11 cellular contexts compared by ENCODE assay signal in genomic region chr6:7587631-7588100, GRCh38. TPM values are rescaled to one million over a fixed set of nuclear protein-coding genes. Genes with fewer than 3 reads are reported as not detected.
DNase-seq lines count a peak whose midpoint lies in the region; ATAC-seq, FAIRE-seq and TF ChIP-seq lines count a peak whose summit lies in the region.
"Had no signal": no experiment of that assay in that cellular context is flagged by ENCODE, and none has a peak within 500 bp of the region (broad histone marks: within the 10 kb centered on the region; RNA-seq: fewer than 3 reads in every experiment).

No MANE protein-coding gene starts in this region.

- no peak overlapping the region for H2AFZ ChIP-seq in astrocyte (ENCODE audit: low read depth, low read length)

- H3K9ac ChIP-seq in astrocyte (ENCODE audit: low read length), result no peak overlapping the region

- H3K4me3 ChIP-seq in astrocyte (ENCODE audit: insufficient read depth, low read depth, low read length), result no peak overlapping the region

- intact Hi-C loops in natural killer cell (cut with micrococcal nuclease), result no loop called here
- intact Hi-C loops in activated CD4-positive, alpha-beta T cell treated with anti-CD3 and anti-CD28 coated beads for 36 hours (cut with DNase I, micrococcal nuclease), result no loop called here

- peaks cover 12 to 21% of the 10 kb centered on the region in 2 donors for H3K27me3 Mint-ChIP-seq in natural killer cell (ENCODE audit: low read depth in 2 of 2)
- peaks cover 4 to 9% of the 10 kb centered on the region in 2 donors for H3K27me3 Mint-ChIP-seq in natural killer cell treated with Interleukin-12 subunit alpha and Interleukin-12 subunit beta and Interleukin-15 and Interleukin-18, amount 100 ng/mL, for 72 hours
- no peaks in the 10 kb centered on the region for H3K27me3 Mint-ChIP-seq in astrocyte (ENCODE audit: low read depth, unreplicated experiment)
- no peaks in the 10 kb centered on the region for H3K27me3 Mint-ChIP-seq in type B pancreatic cell
- no peaks in the 10 kb centered on the region for H3K27me3 Mint-ChIP-seq in activated CD4-positive, alpha-beta T cell treated with anti-CD3 and anti-CD28 coated beads for 36 hours

- H3K27ac Mint-ChIP-seq in natural killer cell (no peak overlapping the region), astrocyte (ENCODE audit: unreplicated experiment) (peak overlapping the region; percentile 66), type B pancreatic cell (peak overlapping the region; percentile 88)
- no peak overlapping the region for H3K27ac Mint-ChIP-seq in natural killer cell treated with Interleukin-12 subunit alpha and Interleukin-12 subunit beta and Interleukin-15 and Interleukin-18, amount 100 ng/mL, for 72 hours
- H3K27ac Mint-ChIP-seq in activated CD4-positive, alpha-beta T cell treated with anti-CD3 and anti-CD28 coated beads for 36 hours, result no peak overlapping the region

- peaks cover 15% of the 10 kb centered on the region for H3K4me1 ChIP-seq in astrocyte (ENCODE audit: insufficient read depth, low read length)

- FAIRE-seq in astrocyte (lab: Jason Lieb, UNC), result no peak
- FAIRE-seq: TTC549 had no signal

- peaks cover 28% of the 10 kb centered on the region for H4K20me1 ChIP-seq in astrocyte (ENCODE audit: insufficient read depth, low read length)

- H3K27me3 ChIP-seq in astrocyte (ENCODE audit: insufficient read depth, low read length), result no peaks in the 10 kb centered on the region

- POLR2A ChIA-PET in activated CD4-positive, alpha-beta T cell treated with anti-CD3 and anti-CD28 coated beads for 36 hours (lab: Charles Lee), result interaction anchor here (0.6 kb wide), 2 partner anchors 10 to 307 kb away, joined by 3 to 12 read pairs; no protein-coding TSS in a partner anchor

- H3K9me3 ChIP-seq in astrocyte (ENCODE audit: insufficient read depth, low read depth, low read length), result no peaks in the 10 kb centered on the region

- DNase-seq in natural killer cell (no peak), astrocyte (ENCODE audit: low read depth) (peak; percentile 34), hepatic stellate cell (ENCODE audit: low spot score) (peak; percentile 14), type B pancreatic cell (ENCODE audit: extremely low spot score, unreplicated experiment) (no peak), NCI-H2196 treated with DMSO at 0.1 percent for 48 hours (lab: John Stamatoyannopoulos, UW; ENCODE audit: unreplicated experiment) (no peak)
- DNase-seq in natural killer cell treated with Interleukin-12 subunit alpha and Interleukin-12 subunit beta and Interleukin-15 and Interleukin-18, amount 100 ng/mL, for 72 hours (ENCODE audit: low spot score), result no peak
- DNase-seq in activated CD4-positive, alpha-beta T cell treated with anti-CD3 and anti-CD28 coated beads for 36 hours, result no peak
- DNase-seq: NCI-H1694 had no signal

- H3K4me1 Mint-ChIP-seq in natural killer cell, result peaks cover 31 to 34% of the 10 kb centered on the region in 2 donors
- H3K4me1 Mint-ChIP-seq in natural killer cell treated with Interleukin-12 subunit alpha and Interleukin-12 subunit beta and Interleukin-15 and Interleukin-18, amount 100 ng/mL, for 72 hours (ENCODE audit: low read depth in 2 of 2), result peaks cover 27 to 31% of the 10 kb centered on the region in 2 donors
- peaks cover 25% of the 10 kb centered on the region for H3K4me1 Mint-ChIP-seq in astrocyte (ENCODE audit: low read depth, unreplicated experiment)
- peaks cover 32% of the 10 kb centered on the region for H3K4me1 Mint-ChIP-seq in type B pancreatic cell (ENCODE audit: unreplicated experiment)
- H3K4me1 Mint-ChIP-seq in activated CD4-positive, alpha-beta T cell treated with anti-CD3 and anti-CD28 coated beads for 36 hours, result peaks cover 31% of the 10 kb centered on the region

- H3K4me3 Mint-ChIP-seq in natural killer cell, result peak overlapping the region; percentile 35
- H3K4me3 Mint-ChIP-seq in natural killer cell treated with Interleukin-12 subunit alpha and Interleukin-12 subunit beta and Interleukin-15 and Interleukin-18, amount 100 ng/mL, for 72 hours, result no peak overlapping the region
- peak overlapping the region; percentile 61 for H3K4me3 Mint-ChIP-seq in astrocyte (ENCODE audit: unreplicated experiment)
- peak overlapping the region; percentile 61 for H3K4me3 Mint-ChIP-seq in type B pancreatic cell
- H3K4me3 Mint-ChIP-seq in activated CD4-positive, alpha-beta T cell treated with anti-CD3 and anti-CD28 coated beads for 36 hours, result no peak overlapping the region
- H3K4me3 Mint-ChIP-seq: central memory CD8-positive, alpha-beta T cell had no signal

- TF ChIP-seq CTCF in natural killer cell (IDR thresholded peaks at IDR 0.05) (no peak), astrocyte (IDR thresholded peaks at IDR 0.05; ENCODE audit: insufficient read depth, low read depth, low read length) (no peak), type B pancreatic cell (conservative IDR thresholded peaks at IDR 0.05) (no peak)

- H3K27ac ChIP-seq in astrocyte (ENCODE audit: low read depth, low read length), result no peak overlapping the region

- H3K9me3 Mint-ChIP-seq in natural killer cell (no peaks in the 10 kb centered on the region), astrocyte (ENCODE audit: unreplicated experiment) (no peaks in the 10 kb centered on the region), type B pancreatic cell (no peaks in the 10 kb centered on the region)
- no peaks in the 10 kb centered on the region for H3K9me3 Mint-ChIP-seq in natural killer cell treated with Interleukin-12 subunit alpha and Interleukin-12 subunit beta and Interleukin-15 and Interleukin-18, amount 100 ng/mL, for 72 hours
- no peaks in the 10 kb centered on the region for H3K9me3 Mint-ChIP-seq in activated CD4-positive, alpha-beta T cell treated with anti-CD3 and anti-CD28 coated beads for 36 hours (ENCODE audit: low read depth)
- H3K9me3 Mint-ChIP-seq: central memory CD8-positive, alpha-beta T cell had no signal

- ATAC-seq in natural killer cell (no peak), HG03342 (IDR thresholded peaks at IDR 0.05; ENCODE audit: unreplicated experiment) (no peak)
- ATAC-seq in natural killer cell treated with Interleukin-12 subunit alpha and Interleukin-12 subunit beta and Interleukin-15 and Interleukin-18, amount 100 ng/mL, for 72 hours, result no peak
- ATAC-seq in activated CD4-positive, alpha-beta T cell treated with anti-CD3 and anti-CD28 coated beads for 36 hours, result no peak

- H3K36me3 Mint-ChIP-seq in natural killer cell (no peaks in the 10 kb centered on the region), astrocyte (ENCODE audit: low read depth, unreplicated experiment) (peaks cover 27% of the 10 kb centered on the region), type B pancreatic cell (peaks cover 25% of the 10 kb centered on the region)
- H3K36me3 Mint-ChIP-seq in natural killer cell treated with Interleukin-12 subunit alpha and Interleukin-12 subunit beta and Interleukin-15 and Interleukin-18, amount 100 ng/mL, for 72 hours, result no peaks in the 10 kb centered on the region
- H3K36me3 Mint-ChIP-seq in activated CD4-positive, alpha-beta T cell treated with anti-CD3 and anti-CD28 coated beads for 36 hours (ENCODE audit: low read depth), result peaks cover 6% of the 10 kb centered on the region

- H3K79me2 ChIP-seq in astrocyte (ENCODE audit: insufficient read depth, low read length), result peaks cover 27% of the 10 kb centered on the region

- H3K36me3 ChIP-seq in astrocyte (ENCODE audit: insufficient read depth, low read length), result peaks cover 24% of the 10 kb centered on the region

- CTCF ChIA-PET in activated CD4-positive, alpha-beta T cell treated with anti-CD3 and anti-CD28 coated beads for 36 hours (lab: Charles Lee), result interaction anchor here (0.7 to 1.3 kb wide), 2 partner anchors 27 to 53 kb away, joined by 4 to 5 read pairs; no protein-coding TSS in a partner anchor

- peak overlapping the region; percentile 12 for H3K4me2 ChIP-seq in astrocyte (ENCODE audit: low read length)

RNA-seq across cellular contexts. Expression of gene SNRNP48, which starts 2.3 kb away (rescaled TPM):
- 10 to 100 TPM; 12.3 to 17.0 (median 14.0) TPM for total RNA-seq in natural killer cell
- total RNA-seq in natural killer cell treated with Interleukin-12 subunit alpha and Interleukin-12 subunit beta and Interleukin-15 and Interleukin-18, amount 100 ng/mL, for 72 hours, result 10 to 100 TPM; 14.1 to 16.8 TPM
- total RNA-seq in astrocyte, result 10.2 and 13.1 TPM in 2 replicates
- total RNA-seq in type B pancreatic cell (ENCODE audit: low replicate concordance), result 12.4 and 21.5 TPM in 2 replicates
- 10 to 100 TPM; 19.4 to 20.9 TPM for total RNA-seq in activated CD4-positive, alpha-beta T cell treated with anti-CD3 and anti-CD28 coated beads for 36 hours

RNA-seq across cellular contexts. Expression of gene DSP, which starts 46.2 kb away (rescaled TPM):
- under 1 TPM in 2 of 3 donors, not detected in 1; 0.05 to 0.26 TPM for total RNA-seq in natural killer cell
- not detected for total RNA-seq in natural killer cell treated with Interleukin-12 subunit alpha and Interleukin-12 subunit beta and Interleukin-15 and Interleukin-18, amount 100 ng/mL, for 72 hours
- total RNA-seq in astrocyte, result 468 and 555 TPM in 2 replicates
- 210 and 517 TPM in 2 replicates for total RNA-seq in type B pancreatic cell (ENCODE audit: low replicate concordance)
- total RNA-seq in activated CD4-positive, alpha-beta T cell treated with anti-CD3 and anti-CD28 coated beads for 36 hours, result under 1 TPM; 0.05 to 0.09 TPM

Comparison
In these comparisons a context has a peak if more than half of its experiments do, and no peak if none do; other contexts are left out.
1. H3K4me3 Mint-ChIP-seq: peak in natural killer cell (single experiment), astrocyte (single experiment) and type B pancreatic cell (single experiment); none in natural killer cell treated with Interleukin-12 subunit alpha and Interleukin-12 subunit beta and Interleukin-15 and Interleukin-18, amount 100 ng/mL, for 72 hours (single experiment) and activated CD4-positive, alpha-beta T cell treated with anti-CD3 and anti-CD28 coated beads for 36 hours (single experiment).
2. DNase-seq: peak in astrocyte (single experiment) and hepatic stellate cell (single experiment); none in natural killer cell (single experiment), natural killer cell treated with Interleukin-12 subunit alpha and Interleukin-12 subunit beta and Interleukin-15 and Interleukin-18, amount 100 ng/mL, for 72 hours (single experiment), type B pancreatic cell (single experiment), activated CD4-positive, alpha-beta T cell treated with anti-CD3 and anti-CD28 coated beads for 36 hours (single experiment) and NCI-H2196 treated with DMSO at 0.1 percent for 48 hours (single experiment).
3. H3K27ac Mint-ChIP-seq: peak in astrocyte (single experiment) and type B pancreatic cell (single experiment); none in natural killer cell (0 of 2), natural killer cell treated with Interleukin-12 subunit alpha and Interleukin-12 subunit beta and Interleukin-15 and Interleukin-18, amount 100 ng/mL, for 72 hours (0 of 2) and activated CD4-positive, alpha-beta T cell treated with anti-CD3 and anti-CD28 coated beads for 36 hours (single experiment).
4. RNA of gene DSP, which starts 46.2 kb away (total RNA-seq): 468 to 555 TPM in astrocyte and 210 to 517 TPM in type B pancreatic cell; 0.05 to 0.09 TPM in activated CD4-positive, alpha-beta T cell treated with anti-CD3 and anti-CD28 coated beads for 36 hours, 0.05 to 0.26 TPM in natural killer cell and not detected in natural killer cell treated with Interleukin-12 subunit alpha and Interleukin-12 subunit beta and Interleukin-15 and Interleukin-18, amount 100 ng/mL, for 72 hours; every median in the first group is over 100 times any median in the second.